1 cellular context compared by ENCODE assay signal in genomic region chr19:38921420-38922274, GRCh38.
TF ChIP-seq lines count a peak whose summit lies in the region.

No MANE protein-coding gene starts in this region.

TF ChIP-seq in A549, 52 proteins besides CTCF, POLR2A, EP300 and RAD21 (continued from another document):
- no peak for TF ChIP-seq NPAS2 (CRISPR knock-in tag; IDR thresholded peaks at IDR 0.05; ENCODE audit: borderline replicate concordance)
